In the genomic region with DNA sequence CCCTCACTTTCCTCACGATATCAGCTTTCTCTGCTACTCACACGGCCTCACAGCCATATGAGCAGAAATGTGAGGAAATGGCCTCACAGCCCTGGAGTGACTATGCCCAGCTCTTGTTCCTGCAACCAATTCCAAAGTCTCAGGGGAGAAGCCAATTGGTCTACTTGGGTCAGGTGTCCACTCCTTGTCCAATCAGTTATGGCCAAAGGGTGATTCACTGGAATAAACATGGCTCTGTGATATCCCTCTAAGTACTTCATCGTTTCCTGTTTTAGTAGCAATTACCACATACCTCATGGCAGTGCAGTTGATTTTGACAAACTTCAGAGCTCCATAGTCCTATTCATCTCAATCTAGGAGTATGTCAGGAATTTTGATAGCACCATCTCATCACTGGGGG, we compare ENCODE assay signal across 21 cellular contexts.
A peak's percentile ranks its signal among the peaks of the same experiment; 100 is the strongest.
DNase-seq lines count a peak whose midpoint lies in the region; ATAC-seq, FAIRE-seq and TF ChIP-seq lines count a peak whose summit lies in the region.
"Had no signal": no experiment of that assay in that cellular context is flagged by ENCODE, and none has a peak within 500 bp of the region (broad histone marks: within the 10 kb centered on the region; RNA-seq: fewer than 3 reads in every experiment).

No MANE protein-coding gene starts in this region.

- no peaks in the 10 kb centered on the region for H3K9me3 Mint-ChIP-seq in naive thymus-derived CD8-positive, alpha-beta T cell
- H3K9me3 Mint-ChIP-seq: CD8-positive, alpha-beta memory T cell had no signal

- peaks cover 0 to 7% of the 10 kb centered on the region in 2 experiments; a peak in 1 of 5 replicates for H3K36me3 ChIP-seq in HepG2 (replicated peaks in 1 of 2; ENCODE audit: control insufficient read depth in 1 of 2, insufficient read depth in 2 of 2, low read length in 2 of 2)
- H3K36me3 ChIP-seq in right lobe of liver: no peaks in the 10 kb centered on the region
- H3K36me3 ChIP-seq in tibial artery: peaks cover under 1 to 33% (median 17%) of the 10 kb centered on the region in 3 donors

- peaks cover 5 to 15% (median 8%) of the 10 kb centered on the region in 4 donors for H3K4me1 Mint-ChIP-seq in naive thymus-derived CD8-positive, alpha-beta T cell

- BruUV-seq in HepG2 (replicated peaks; lab: Mats Ljungman, UMichigan): no TSS peak

- no peak overlapping the region for H2AFZ ChIP-seq in HepG2 (ENCODE audit: low read length)

- POLR2A ChIA-PET in HepG2 (lab: Yijun Ruan, JAX): no interaction called here
- POLR2A ChIA-PET in naive thymus-derived CD8-positive, alpha-beta T cell (lab: Charles Lee): no interaction called here

- H3K4me3 ChIP-seq in HepG2 (replicated peaks in 1 of 3; ENCODE audit: insufficient read depth in 1 of 3, low read depth in 2 of 3, low read length in 3 of 3): no peak overlapping the region
- H3K4me3 ChIP-seq in right lobe of liver: no peak overlapping the region
- no peak overlapping the region for H3K4me3 ChIP-seq in tibial artery
- H3K4me3 ChIP-seq: ascending aorta, heart left ventricle, Peyer's patch had no signal

- no peaks in the 10 kb centered on the region for H3K79me2 ChIP-seq in HepG2 (ENCODE audit: insufficient read depth, low read length)

- TF ChIP-seq CTCF in HepG2 (CRISPR knock-in tag; IDR thresholded peaks at IDR 0.05) (no peak), right lobe of liver (IDR thresholded peaks at IDR 0.05) (no peak), tibial artery (IDR thresholded peaks at IDR 0.05) (no peak), GM20000 (IDR thresholded peaks at IDR 0.05; ENCODE audit: extremely low read depth, missing control alignments) (no peak)

- H3K9me3 ChIP-seq in HepG2 (ENCODE audit: low read length): no peaks in the 10 kb centered on the region
- H3K9me3 ChIP-seq in right lobe of liver: no peaks in the 10 kb centered on the region
- no peaks in the 10 kb centered on the region for H3K9me3 ChIP-seq in tibial artery
- H3K9me3 ChIP-seq: ascending aorta, heart left ventricle, Peyer's patch had no signal

- FAIRE-seq in HepG2 (lab: Jason Lieb, UNC): no peak
- FAIRE-seq: keratinocyte had no signal

- no peak overlapping the region for H3K9ac ChIP-seq in HepG2 (ENCODE audit: insufficient read depth, low read depth, low read length)

- TF ChIP-seq POLR2A in HepG2 (IDR thresholded peaks at IDR 0.05; ENCODE audit: insufficient read depth in 1 of 2, low read depth in 2 of 2, low read length in 2 of 2) (no peak), right lobe of liver (IDR thresholded peaks at IDR 0.05) (no peak)

- no peak overlapping the region for H3K4me2 ChIP-seq in HepG2 (ENCODE audit: low read depth, low read length)

- TF ChIP-seq EP300 in HepG2 (IDR thresholded peaks at IDR 0.05; ENCODE audit: low read depth in 2 of 2, low read length in 2 of 2): no peak
- no peak for TF ChIP-seq EP300 in HepG2 (CRISPR knock-in tag; IDR thresholded peaks at IDR 0.05; ENCODE audit: borderline replicate concordance)

- H3K27ac Mint-ChIP-seq in naive thymus-derived CD8-positive, alpha-beta T cell: peak overlapping the region in 1 of 10 donors; percentile 3
- H3K27ac Mint-ChIP-seq: CD8-positive, alpha-beta memory T cell had no signal

- H3K4me3 Mint-ChIP-seq in naive thymus-derived CD8-positive, alpha-beta T cell: no peak overlapping the region
- H3K4me3 Mint-ChIP-seq: CD8-positive, alpha-beta memory T cell had no signal

- H3K36me3 Mint-ChIP-seq in naive thymus-derived CD8-positive, alpha-beta T cell: peaks cover 0 to 23% (median 17%) of the 10 kb centered on the region in 3 donors

- H3K4me1 ChIP-seq in HepG2 (ENCODE audit: insufficient read depth, low read length) (no peaks in the 10 kb centered on the region), right lobe of liver (no peaks in the 10 kb centered on the region), tibial artery (peaks cover 0 to 8% (median 0%) of the 10 kb centered on the region in 4 donors)
- H3K4me1 ChIP-seq: ascending aorta had no signal

- 92% methylated on average over 3 of the region's 3 CpGs for WGBS in HepG2 (ENCODE audit: low lambda C conversion rate)
- 94% methylated on average over 2 of the region's 3 CpGs for WGBS in right lobe of liver (ENCODE audit: insufficient coverage, low coverage, low lambda C conversion rate, missing lambda C conversion rate)

- in situ Hi-C loops in HepG2 (cut with HindIII; ENCODE audit: extremely low pct_ligation_motif_present, low pct_unique_long_range_greater_than_20kb) (no loop called here), SK-MEL-5 (cut with HindIII; ENCODE audit: low pct_unique_long_range_greater_than_20kb, low sequenced_read_pairs) (no loop called here)

- TF ChIP-seq RAD21 in HepG2 (CRISPR knock-in tag; IDR thresholded peaks at IDR 0.05): no peak

- H3K27me3 Mint-ChIP-seq in naive thymus-derived CD8-positive, alpha-beta T cell: no peaks in the 10 kb centered on the region
- H3K27me3 Mint-ChIP-seq: CD8-positive, alpha-beta memory T cell had no signal

- ATAC-seq in HepG2 (no peak), right lobe of liver (no peak)
- ATAC-seq in naive thymus-derived CD8-positive, alpha-beta T cell: no peak
- ATAC-seq: heart left ventricle; stimulated activated naive CD8-positive, alpha-beta T cell treated with anti-CD3 and anti-CD28 coated beads, Interleukin-15, Interleukin-2, amounts not matched to agents 100 U/mL and 50 U/mL, for 24 hours had no signal

- DNase-seq in HepG2 (ENCODE audit: low spot score) (peak; percentile 10), right lobe of liver (no peak), SK-MEL-5 (ENCODE audit: low read depth, low spot score) (peak; percentile 23), fibroblast of peridontal ligament (ENCODE audit: extremely low read depth) (peak; percentile 19), tibial artery (no peak), GM20000 (ENCODE audit: low spot score) (no peak)
- DNase-seq in activated CD4-positive, alpha-beta T cell treated with anti-CD3 and anti-CD28 coated beads, Interleukin-2, amount 50 U/mL, for 48 hours: no peak
- DNase-seq in naive thymus-derived CD8-positive, alpha-beta T cell: no peak
- DNase-seq: activated CD4-positive, CD25-positive, alpha-beta regulatory T cell treated with anti-CD3 and anti-CD28 coated beads, Interleukin-2, amount 50 U/mL, for 72 hours; activated effector memory CD4-positive, alpha-beta T cell treated with anti-CD3 and anti-CD28 coated beads, Interleukin-2, amount 50 U/mL, for 16 hours; CD8-positive, alpha-beta memory T cell; heart left ventricle; MM.1S; NCI-H2081 treated with DMSO at 0.1 percent for 48 hours; NCI-H69; Peyer's patch; retina; stimulated activated CD4-positive, alpha-beta T cell treated with anti-CD3 and anti-CD28 coated beads, Interleukin-15, amount 100 ng/mL, for 24 hours; stimulated activated naive CD8-positive, alpha-beta T cell treated with anti-CD3 and anti-CD28 coated beads, Interleukin-15, Interleukin-2, amounts not matched to agents 100 U/mL and 50 U/mL, for 24 hours had no signal

- H4K20me1 ChIP-seq in HepG2 (ENCODE audit: insufficient read depth, low read length): no peaks in the 10 kb centered on the region

- CTCF ChIA-PET in HepG2 (lab: Yijun Ruan, JAX; ENCODE audit: low intra/inter-chr PET ratio, low total read pairs): no interaction called here

- H3K27me3 ChIP-seq in HepG2 (ENCODE audit: control insufficient read depth in 1 of 2, insufficient read depth in 2 of 2, low read length in 2 of 2) (no peaks in the 10 kb centered on the region), right lobe of liver (no peaks in the 10 kb centered on the region), tibial artery (no peaks in the 10 kb centered on the region)
- H3K27me3 ChIP-seq: ascending aorta, heart left ventricle, Peyer's patch had no signal

- H3K27ac ChIP-seq in HepG2 (ENCODE audit: extremely low read length, insufficient read depth, low read length) (no peak overlapping the region), right lobe of liver (no peak overlapping the region), tibial artery (no peak overlapping the region)
- H3K27ac ChIP-seq: ascending aorta, heart left ventricle, Peyer's patch had no signal

- intact Hi-C loops in HepG2 (cut with micrococcal nuclease; ENCODE audit: unreplicated experiment) (no loop called here), right lobe of liver (cut with DNase I) (no loop called here), tibial artery (cut with DNase I; ENCODE audit: low total_unique reads) (no loop called here)

TF ChIP-seq in HepG2, 621 proteins besides CTCF, POLR2A, EP300 and RAD21 (continues in another document):
- TF ChIP-seq MED1 (CRISPR knock-in tag; IDR thresholded peaks at IDR 0.05) (no peak), GABPA (IDR thresholded peaks at IDR 0.05; ENCODE audit: low read depth, low read length) (no peak), GABPA (CRISPR knock-in tag; IDR thresholded peaks at IDR 0.05; ENCODE audit: low read depth) (no peak), RFX3 (CRISPR knock-in tag; IDR thresholded peaks at IDR 0.05) (no peak), NKX3-1 (CRISPR knock-in tag; IDR thresholded peaks at IDR 0.05) (no peak), ZNF614 (CRISPR knock-in tag; IDR thresholded peaks at IDR 0.05; ENCODE audit: borderline replicate concordance) (no peak), RBAK (CRISPR knock-in tag; IDR thresholded peaks at IDR 0.05) (no peak), ZFYVE20 (CRISPR knock-in tag; IDR thresholded peaks at IDR 0.05; ENCODE audit: borderline replicate concordance, low read depth) (no peak), PAX8 (CRISPR knock-in tag; IDR thresholded peaks at IDR 0.05; ENCODE audit: borderline replicate concordance) (no peak), ZNF782 (CRISPR knock-in tag; IDR thresholded peaks at IDR 0.05; ENCODE audit: borderline replicate concordance) (no peak), ZNF556 (CRISPR knock-in tag; IDR thresholded peaks at IDR 0.05; ENCODE audit: borderline replicate concordance) (no peak), ZNF562 (CRISPR knock-in tag; IDR thresholded peaks at IDR 0.05; ENCODE audit: borderline replicate concordance) (no peak), TCF7L2 (IDR thresholded peaks at IDR 0.05; ENCODE audit: low read depth, low read length) (no peak)
- TF ChIP-seq, protein P1, sequence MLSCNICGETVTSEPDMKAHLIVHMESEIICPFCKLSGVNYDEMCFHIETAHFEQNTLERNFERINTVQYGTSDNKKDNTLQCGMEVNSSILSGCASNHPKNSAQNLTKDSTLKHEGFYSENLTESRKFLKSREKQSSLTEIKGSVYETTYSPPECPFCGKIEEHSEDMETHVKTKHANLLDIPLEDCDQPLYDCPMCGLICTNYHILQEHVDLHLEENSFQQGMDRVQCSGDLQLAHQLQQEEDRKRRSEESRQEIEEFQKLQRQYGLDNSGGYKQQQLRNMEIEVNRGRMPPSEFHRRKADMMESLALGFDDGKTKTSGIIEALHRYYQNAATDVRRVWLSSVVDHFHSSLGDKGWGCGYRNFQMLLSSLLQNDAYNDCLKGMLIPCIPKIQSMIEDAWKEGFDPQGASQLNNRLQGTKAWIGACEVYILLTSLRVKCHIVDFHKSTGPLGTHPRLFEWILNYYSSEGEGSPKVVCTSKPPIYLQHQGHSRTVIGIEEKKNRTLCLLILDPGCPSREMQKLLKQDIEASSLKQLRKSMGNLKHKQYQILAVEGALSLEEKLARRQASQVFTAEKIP (CRISPR knock-in tag; IDR thresholded peaks at IDR 0.05; ENCODE audit: borderline replicate concordance): no peak

Comparison
In these comparisons a context has a peak if more than half of its experiments do, and no peak if none do; other contexts are left out.
1. DNase-seq: peak in HepG2 (single experiment), SK-MEL-5 (single experiment) and fibroblast of peridontal ligament (single experiment); none in right lobe of liver (0 of 3), activated CD4-positive, alpha-beta T cell treated with anti-CD3 and anti-CD28 coated beads, Interleukin-2, amount 50 U/mL, for 48 hours (0 of 2), tibial artery (0 of 2), naive thymus-derived CD8-positive, alpha-beta T cell (0 of 10) and GM20000 (single experiment).